8 cellular contexts compared by ENCODE assay signal in genomic region chr1:200306954-200307754, GRCh38.
DNase-seq lines count a peak whose midpoint lies in the region; ATAC-seq and TF ChIP-seq lines count a peak whose summit lies in the region.

No MANE protein-coding gene starts in this region.

- H3K9me1 ChIP-seq in IMR-90 (ENCODE audit: insufficient read depth, low read length) = no peaks in the 10 kb centered on the region

- H2AK9ac ChIP-seq in IMR-90 (replicated peaks; ENCODE audit: low read depth, low read length, poor library complexity) = no peak overlapping the region

- no peak overlapping the region; the same call in 2 of the 3 replicates for H2BK15ac ChIP-seq in IMR-90 (ENCODE audit: low read depth, low read length)

- DNase-seq in NCI-H1694 treated with DMSO at 0.1 percent for 48 hours (lab: John Stamatoyannopoulos, UW) (peak; percentile 56), NCI-H1694 (lab: John Stamatoyannopoulos, UW) (no peak), IMR-90 (peak; percentile 46), SK-N-SH (peak; percentile 61), nephron progenitor cell (no peak)
- peak; percentile 6 to 21 (median 18) for DNase-seq in effector memory CD8-positive, alpha-beta T cell

- no CpG with 5 or more reads among the region's 8 CpGs for WGBS in IMR-90 (ENCODE audit: extremely low coverage in 2 of 2, insufficient read length in 1 of 2), 2 experiments
- 44% methylated on average over 8 of the region's 8 CpGs for WGBS in SK-N-SH (ENCODE audit: low lambda C conversion rate)

- H3K4me1 ChIP-seq in IMR-90 (ENCODE audit: control insufficient read depth, insufficient read depth, low read length) (peaks cover under 1% of the 10 kb centered on the region; the same call in 1 of the 2 replicates), SK-N-SH (ENCODE audit: control insufficient read depth in 1 of 2, insufficient read depth in 2 of 2, low read depth in 1 of 2, low read length in 1 of 2) (peaks cover 0 to 3% of the 10 kb centered on the region in 2 experiments; a peak in 1 of 4 replicates)

- H3K27ac ChIP-seq in IMR-90 (ENCODE audit: insufficient read depth, low read length) (no peak overlapping the region), SK-N-SH (ENCODE audit: low read depth in 2 of 2, low read length in 1 of 2) (no peak overlapping the region)

- no peaks in the 10 kb centered on the region for H3K27me3 Mint-ChIP-seq in effector memory CD8-positive, alpha-beta T cell
- peaks cover 47% of the 10 kb centered on the region for H3K27me3 Mint-ChIP-seq in nephron progenitor cell (ENCODE audit: low read depth, poor library complexity)

- H3K36me3 ChIP-seq in IMR-90 (ENCODE audit: control insufficient read depth, insufficient read depth, low read length) (no peaks in the 10 kb centered on the region), SK-N-SH (replicated peaks in 1 of 2; ENCODE audit: control insufficient read depth in 1 of 2, insufficient read depth in 2 of 2, low read length in 1 of 2) (no peaks in the 10 kb centered on the region)

- H3K9me2 ChIP-seq in SK-N-SH = no peaks in the 10 kb centered on the region

- no peak for TF ChIP-seq POLR2A in IMR-90 (IDR thresholded peaks at IDR 0.05; ENCODE audit: low read depth, low read length)

- H4K8ac ChIP-seq in IMR-90 (ENCODE audit: low read depth in 2 of 2, low read length in 2 of 2) = peak overlapping the region in 1 of 2 experiments; percentile 59; a peak in 2 of 4 replicates

- H3K27me3 ChIP-seq in IMR-90 (ENCODE audit: control insufficient read depth, insufficient read depth, low read length) (no peaks in the 10 kb centered on the region), SK-N-SH (ENCODE audit: insufficient read depth) (no peaks in the 10 kb centered on the region)

- H4K20me1 ChIP-seq in IMR-90 (ENCODE audit: insufficient read depth, low read length) (no peaks in the 10 kb centered on the region), SK-N-SH (ENCODE audit: insufficient read depth) (no peaks in the 10 kb centered on the region)

- no peaks in the 10 kb centered on the region for H3F3A ChIP-seq in SK-N-SH (replicated peaks; ENCODE audit: insufficient read depth)

- ATAC-seq in GM19324 (IDR thresholded peaks at IDR 0.05; ENCODE audit: low FRiP score, unreplicated experiment) = peak; percentile 52
- ATAC-seq in IMR-90 (ENCODE audit: low read depth) = peak; percentile 61; the same call in 1 of the 2 replicates
- peak; percentile 63 for ATAC-seq in effector memory CD8-positive, alpha-beta T cell (replicated peaks)
- no peak for ATAC-seq in GM19455 (IDR thresholded peaks at IDR 0.05; ENCODE audit: unreplicated experiment)

- TF ChIP-seq EP300 in SK-N-SH (IDR thresholded peaks at IDR 0.05; ENCODE audit: borderline replicate concordance in 1 of 2, low read depth in 1 of 2, low read length in 1 of 2) = no peak

- CTCF ChIA-PET in IMR-90 (lab: Yijun Ruan, JAX) = interaction anchor here (0.6 kb wide), 1 partner anchor 9 kb away, joined by 3 read pairs; no protein-coding TSS in a partner anchor
- CTCF ChIA-PET in SK-N-SH (lab: Yijun Ruan, JAX) = interaction anchor here (0.6 to 3.3 kb wide), 28 partner anchors 9 to 623 kb away, joined by 3 to 12 read pairs (median 4); no protein-coding TSS in a partner anchor

- H2BK5ac ChIP-seq in IMR-90 (ENCODE audit: low read depth, low read length, poor library complexity, severe bottlenecking) = no peak overlapping the region

- no peak overlapping the region; the same call in 1 of the 2 replicates for H3K18ac ChIP-seq in IMR-90 (ENCODE audit: low read depth, low read length)

- BruUV-seq in IMR-90 (replicated peaks; lab: Mats Ljungman, UMichigan) = no TSS peak

- POLR2A ChIA-PET in IMR-90 (lab: Charles Lee; ENCODE audit: unreplicated experiment) (no interaction called here), SK-N-SH (lab: Yijun Ruan, JAX) (no interaction called here)

- H3K9me3 ChIP-seq in IMR-90 (ENCODE audit: control insufficient read depth, insufficient read depth, low read length) (no peaks in the 10 kb centered on the region), SK-N-SH (no peaks in the 10 kb centered on the region)

- no peak overlapping the region for H3K14ac ChIP-seq in IMR-90 (replicated peaks; ENCODE audit: low read depth, low read length)

- intact Hi-C loops in IMR-90 (cut with micrococcal nuclease) = loop anchor here (2.0 to 10.0 kb wide), 3 partner anchors 168 to 622 kb away; no protein-coding TSS in a partner anchor

- H3K27ac Mint-ChIP-seq in effector memory CD8-positive, alpha-beta T cell = no peak overlapping the region
- H3K27ac Mint-ChIP-seq in nephron progenitor cell = no peak overlapping the region

- TF ChIP-seq RAD21 in IMR-90 (IDR thresholded peaks at IDR 0.05; ENCODE audit: low read length) (peak; percentile 67), SK-N-SH (IDR thresholded peaks at IDR 0.05; ENCODE audit: low read length) (peak; percentile 63)

- H2AK5ac ChIP-seq in IMR-90 (ENCODE audit: low read depth, low read length) = no peak overlapping the region

- peak overlapping the region; percentile 55; the same call in 1 of the 2 replicates for H2BK120ac ChIP-seq in IMR-90 (ENCODE audit: low read depth, low read length)

- H3K79me1 ChIP-seq in IMR-90 (ENCODE audit: low read depth in 1 of 2, low read length in 2 of 2) = no peaks in the 10 kb centered on the region

- no peak overlapping the region for H4K91ac ChIP-seq in IMR-90 (ENCODE audit: insufficient read depth, low read depth, low read length)

- H3K79me2 ChIP-seq in SK-N-SH (ENCODE audit: insufficient read depth) = no peaks in the 10 kb centered on the region

- H2BK20ac ChIP-seq in IMR-90 (ENCODE audit: low read depth, low read length) = peak overlapping the region; percentile 68; the same call in 1 of the 2 replicates

- peak overlapping the region; percentile 81; the same call in 1 of the 2 replicates for H4K5ac ChIP-seq in IMR-90 (ENCODE audit: low read depth, low read length)

- H3K23ac ChIP-seq in IMR-90 (ENCODE audit: low read depth, low read length) = no peak overlapping the region

- H3K9ac ChIP-seq in IMR-90 (ENCODE audit: low read depth, low read length) = no peak overlapping the region
- H3K9ac ChIP-seq in SK-N-SH = no peak overlapping the region

- H3K36me3 Mint-ChIP-seq in effector memory CD8-positive, alpha-beta T cell (ENCODE audit: insufficient read depth) = peaks cover 3% of the 10 kb centered on the region
- H3K36me3 Mint-ChIP-seq in nephron progenitor cell (ENCODE audit: low read depth) = no peaks in the 10 kb centered on the region

- in situ Hi-C loops in IMR-90 (cut with MboI; ENCODE audit: low sequenced_read_pairs) = no loop called here

- H3K4me1 Mint-ChIP-seq in effector memory CD8-positive, alpha-beta T cell (ENCODE audit: low read depth in 2 of 2) = peaks cover 2 to 10% of the 10 kb centered on the region in 2 donors
- peaks cover 44% of the 10 kb centered on the region for H3K4me1 Mint-ChIP-seq in nephron progenitor cell

- no peaks in the 10 kb centered on the region for H3K9me3 Mint-ChIP-seq in effector memory CD8-positive, alpha-beta T cell
- no peaks in the 10 kb centered on the region for H3K9me3 Mint-ChIP-seq in nephron progenitor cell

- no peak overlapping the region for H3K4me2 ChIP-seq in IMR-90 (ENCODE audit: low read depth, low read length)
- H3K4me2 ChIP-seq in SK-N-SH = no peak overlapping the region

- dilution Hi-C loops in IMR-90 (cut with HindIII; ENCODE audit: low sequenced_read_pairs, unreplicated experiment) = no loop called here

- H3K4ac ChIP-seq in IMR-90 (ENCODE audit: low read depth, low read length) = peak overlapping the region; percentile 21; the same call in 1 of the 2 replicates

- H2AFZ ChIP-seq in IMR-90 (replicated peaks; ENCODE audit: low read length, poor library complexity) (no peak overlapping the region), SK-N-SH (ENCODE audit: low read depth) (no peak overlapping the region; the same call in none of the 2 replicates)

- H3K4me3 ChIP-seq in IMR-90 (ENCODE audit: insufficient read depth, low read depth, low read length) (no peak overlapping the region), SK-N-SH (ENCODE audit: low read depth in 2 of 2, low read length in 1 of 2) (no peak overlapping the region)

- no peak overlapping the region for H3K56ac ChIP-seq in IMR-90 (ENCODE audit: extremely low read depth, insufficient read depth, low read length)

- H3K4me3 Mint-ChIP-seq in effector memory CD8-positive, alpha-beta T cell = peak overlapping the region; percentile 11 to 54
- H3K4me3 Mint-ChIP-seq in nephron progenitor cell = no peak overlapping the region

- TF ChIP-seq CTCF in IMR-90 (conservative IDR thresholded peaks at IDR 0.05; ENCODE audit: low read depth, low read length) = peak; percentile 70
- peak; percentile 90 for TF ChIP-seq CTCF in SK-N-SH (IDR thresholded peaks at IDR 0.05)
- peak; percentile 89 for TF ChIP-seq CTCF in nephron progenitor cell (IDR thresholded peaks at IDR 0.05)

TF ChIP-seq in IMR-90, 13 proteins besides CTCF, POLR2A, EP300 and RAD21:
- TF ChIP-seq SMC3 (IDR thresholded peaks at IDR 0.05; ENCODE audit: low read depth, low read length) (peak; percentile 63), USF2 (IDR thresholded peaks at IDR 0.05; ENCODE audit: low read depth, low read length) (no peak)

TF ChIP-seq in SK-N-SH, 30 proteins besides CTCF, POLR2A, EP300 and RAD21:
- TF ChIP-seq SMC3 (IDR thresholded peaks at IDR 0.05; ENCODE audit: low read depth, low read length) (peak; percentile 50), MXI1 (IDR thresholded peaks at IDR 0.05; ENCODE audit: low read depth, low read length) (no peak)

Comparison
In these comparisons a context has a peak if more than half of its experiments do, and no peak if none do; other contexts are left out.
1. DNase-seq: peak in NCI-H1694 treated with DMSO at 0.1 percent for 48 hours (single experiment), IMR-90 (single experiment), SK-N-SH (single experiment) and effector memory CD8-positive, alpha-beta T cell (3 of 3); none in NCI-H1694 (single experiment) and nephron progenitor cell (single experiment).
2. Peak in every context shown above with its lines, with median percentiles within 50 percentile points of each other: CTCF ChIP-seq.